1 cellular context compared by ENCODE assay signal in genomic region chr16:66429290-66429962, GRCh38.
TF ChIP-seq lines count a peak whose summit lies in the region.

No MANE protein-coding gene starts in this region.

TF ChIP-seq in WTC11, 78 proteins besides CTCF, POLR2A, EP300 and RAD21 (continued from another document):
- TF ChIP-seq E2F5 (CRISPR knock-in tag; IDR thresholded peaks at IDR 0.05) (no peak), ZNF396 (CRISPR knock-in tag; IDR thresholded peaks at IDR 0.05; ENCODE audit: borderline replicate concordance) (no peak), NFATC4 (CRISPR knock-in tag; IDR thresholded peaks at IDR 0.05) (no peak), SP1 (CRISPR knock-in tag; conservative IDR thresholded peaks at IDR 0.05) (no peak), PREB (CRISPR knock-in tag; IDR thresholded peaks at IDR 0.05; ENCODE audit: borderline replicate concordance) (no peak), RORB (CRISPR knock-in tag; IDR thresholded peaks at IDR 0.05) (no peak), USF2 (CRISPR knock-in tag; IDR thresholded peaks at IDR 0.05) (no peak), CREM (CRISPR knock-in tag; IDR thresholded peaks at IDR 0.05) (no peak), MAX (CRISPR knock-in tag; IDR thresholded peaks at IDR 0.05) (no peak), CBFB (CRISPR knock-in tag; IDR thresholded peaks at IDR 0.05; ENCODE audit: low read depth) (no peak), ZNF232 (CRISPR knock-in tag; IDR thresholded peaks at IDR 0.05) (no peak)
